In the genomic region with DNA sequence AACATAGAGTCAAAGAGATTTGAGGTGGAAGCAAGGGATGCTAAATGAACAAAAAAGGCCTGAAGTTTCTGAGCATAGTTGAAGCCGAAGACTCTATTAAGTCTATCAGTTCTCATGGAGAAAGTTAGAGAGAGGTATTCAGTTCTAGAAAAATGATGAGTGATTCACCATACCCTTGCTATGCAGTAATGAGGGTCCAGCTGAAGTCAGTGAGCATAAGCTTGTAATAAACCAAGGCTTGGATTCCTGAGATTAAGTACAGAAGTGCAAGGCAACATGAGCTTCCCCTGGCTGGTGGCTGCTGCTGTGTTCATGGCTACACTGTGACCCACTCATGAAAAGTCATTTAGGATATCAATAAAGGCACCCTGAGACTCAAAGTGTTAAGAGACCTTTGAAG, we compare ENCODE assay signal across 25 cellular contexts.
"Had no signal": no experiment of that assay in that cellular context is flagged by ENCODE, and none has a peak within 500 bp of the region (broad histone marks: within the 10 kb centered on the region; RNA-seq: fewer than 3 reads in every experiment).

No MANE protein-coding gene starts in this region.

- H3K27me3 ChIP-seq: right lobe of liver, transverse colon had no signal

- H3K9ac ChIP-seq: parathyroid adenoma had no signal

- H3K4me1 ChIP-seq: left ventricle myocardium inferior, parathyroid adenoma, right lobe of liver, transverse colon had no signal

- H3K27me3 Mint-ChIP-seq: activated naive CD4-positive, alpha-beta T cell treated with anti-CD3 and anti-CD28 coated beads, Interleukin-2, amount 10 ng/mL, durations not matched to agents 7 days and 5 days; activated naive CD8-positive, alpha-beta T cell treated with anti-CD3 and anti-CD28 coated beads, Interleukin-2, amount 50 U/mL, for 24 hours had no signal

- H3K4me1 Mint-ChIP-seq: brain; stimulated activated naive B cell treated with anti-CD40 and anti-IgM and Interleukin-4, amounts not matched to agents 10 μg/mL and 1 μg/mL and 100 μg/mL, for 72 hours had no signal

- DNase-seq: activated CD4-positive, alpha-beta memory T cell treated with anti-CD3 and anti-CD28 coated beads for 36 hours; activated CD4-positive, alpha-beta T cell treated with anti-CD3 and anti-CD28 coated beads for 48 hours; activated effector memory CD4-positive, alpha-beta T cell treated with Interleukin-2 at 50 U/mL for 16 hours; activated naive CD4-positive, alpha-beta T cell treated with anti-CD3 and anti-CD28 coated beads, Interleukin-2, amount 10 ng/mL, durations not matched to agents 7 days and 5 days; activated naive CD8-positive, alpha-beta T cell treated with anti-CD3 and anti-CD28 coated beads, Interleukin-2, amount 50 U/mL, for 24 hours; activated T-cell treated with anti-CD3 and anti-CD28 coated beads, Interleukin-2, amount 50 U/mL, for 72 hours; caudate nucleus; effector CD4-positive, alpha-beta T cell; erythroblast; immature natural killer cell; left ventricle myocardium inferior; mammary epithelial cell; right lobe of liver; small intestine; stimulated activated CD4-positive, alpha-beta T cell treated with anti-CD3 and anti-CD28 coated beads, Interleukin-15, amount 100 ng/mL, for 24 hours; stimulated activated CD8-positive, alpha-beta memory T cell treated with anti-CD3 and anti-CD28 coated beads, Interleukin-4, amount 100 ng/mL, for 48 hours; stimulated activated naive B cell treated with anti-CD40 and anti-IgM and Interleukin-4, amounts not matched to agents 10 μg/mL and 1 μg/mL and 100 μg/mL, for 72 hours; transverse colon had no signal

- H2AFZ ChIP-seq: parathyroid adenoma had no signal

- H3K79me2 ChIP-seq: parathyroid adenoma had no signal

- H3K36me3 Mint-ChIP-seq: activated CD4-positive, alpha-beta memory T cell treated with anti-CD3 and anti-CD28 coated beads for 36 hours; activated naive CD4-positive, alpha-beta T cell treated with anti-CD3 and anti-CD28 coated beads, Interleukin-2, amount 10 ng/mL, durations not matched to agents 7 days and 5 days; brain; immature natural killer cell; natural killer cell treated with Interleukin-12 subunit alpha and Interleukin-12 subunit beta and Interleukin-15 and Interleukin-18, amount 100 ng/mL, for 72 hours; stimulated activated naive B cell treated with anti-CD40 and anti-IgM and Interleukin-4, amounts not matched to agents 10 μg/mL and 1 μg/mL and 100 μg/mL, for 72 hours had no signal

- H3K9me3 ChIP-seq: left ventricle myocardium inferior, neutrophil, right lobe of liver, transverse colon had no signal

- H3K4me3 Mint-ChIP-seq: activated CD4-positive, alpha-beta memory T cell treated with anti-CD3 and anti-CD28 coated beads for 36 hours; activated naive CD4-positive, alpha-beta T cell treated with anti-CD3 and anti-CD28 coated beads, Interleukin-2, amount 10 ng/mL, durations not matched to agents 7 days and 5 days; activated naive CD8-positive, alpha-beta T cell treated with anti-CD3 and anti-CD28 coated beads, Interleukin-2, amount 50 U/mL, for 24 hours; activated T-cell treated with anti-CD3 and anti-CD28 coated beads, Interleukin-2, amount 50 U/mL, for 72 hours; brain; dendritic cell treated with granulocyte-macrophage colony-stimulating factor and Interleukin-4, amounts not matched to agents 40 ng/mL and 50 ng/mL, for 4 days; immature natural killer cell; natural killer cell treated with Interleukin-12 subunit alpha and Interleukin-12 subunit beta and Interleukin-15 and Interleukin-18, amount 100 ng/mL, for 72 hours; stimulated activated naive B cell treated with anti-CD40 and anti-IgM and Interleukin-4, amounts not matched to agents 10 μg/mL and 1 μg/mL and 100 μg/mL, for 72 hours had no signal

- H3K4me3 ChIP-seq: left ventricle myocardium inferior, right lobe of liver, transverse colon had no signal

- H3K36me3 ChIP-seq: left ventricle myocardium inferior, neutrophil, right lobe of liver, transverse colon had no signal

- H3K27ac ChIP-seq: left ventricle myocardium inferior, neutrophil, parathyroid adenoma, right lobe of liver, transverse colon had no signal

- H3K27ac Mint-ChIP-seq: activated CD4-positive, alpha-beta memory T cell treated with anti-CD3 and anti-CD28 coated beads for 36 hours; activated naive CD4-positive, alpha-beta T cell treated with anti-CD3 and anti-CD28 coated beads, Interleukin-2, amount 10 ng/mL, durations not matched to agents 7 days and 5 days; activated naive CD8-positive, alpha-beta T cell treated with anti-CD3 and anti-CD28 coated beads, Interleukin-2, amount 50 U/mL, for 24 hours; activated T-cell treated with anti-CD3 and anti-CD28 coated beads, Interleukin-2, amount 50 U/mL, for 72 hours; brain; dendritic cell treated with granulocyte-macrophage colony-stimulating factor and Interleukin-4, amounts not matched to agents 40 ng/mL and 50 ng/mL, for 4 days; immature natural killer cell; natural killer cell treated with Interleukin-12 subunit alpha and Interleukin-12 subunit beta and Interleukin-15 and Interleukin-18, amount 100 ng/mL, for 72 hours; stimulated activated naive B cell treated with anti-CD40 and anti-IgM and Interleukin-4, amounts not matched to agents 10 μg/mL and 1 μg/mL and 100 μg/mL, for 72 hours had no signal

- FAIRE-seq: endometrium, small intestine, urothelium cell line had no signal

- H3K9me3 Mint-ChIP-seq: activated CD4-positive, alpha-beta memory T cell treated with anti-CD3 and anti-CD28 coated beads for 36 hours; activated naive CD4-positive, alpha-beta T cell treated with anti-CD3 and anti-CD28 coated beads, Interleukin-2, amount 10 ng/mL, durations not matched to agents 7 days and 5 days; activated naive CD8-positive, alpha-beta T cell treated with anti-CD3 and anti-CD28 coated beads, Interleukin-2, amount 50 U/mL, for 24 hours; brain; dendritic cell treated with granulocyte-macrophage colony-stimulating factor and Interleukin-4, amounts not matched to agents 40 ng/mL and 50 ng/mL, for 4 days; immature natural killer cell; natural killer cell treated with Interleukin-12 subunit alpha and Interleukin-12 subunit beta and Interleukin-15 and Interleukin-18, amount 100 ng/mL, for 72 hours; stimulated activated naive B cell treated with anti-CD40 and anti-IgM and Interleukin-4, amounts not matched to agents 10 μg/mL and 1 μg/mL and 100 μg/mL, for 72 hours had no signal
